In the genomic region with DNA sequence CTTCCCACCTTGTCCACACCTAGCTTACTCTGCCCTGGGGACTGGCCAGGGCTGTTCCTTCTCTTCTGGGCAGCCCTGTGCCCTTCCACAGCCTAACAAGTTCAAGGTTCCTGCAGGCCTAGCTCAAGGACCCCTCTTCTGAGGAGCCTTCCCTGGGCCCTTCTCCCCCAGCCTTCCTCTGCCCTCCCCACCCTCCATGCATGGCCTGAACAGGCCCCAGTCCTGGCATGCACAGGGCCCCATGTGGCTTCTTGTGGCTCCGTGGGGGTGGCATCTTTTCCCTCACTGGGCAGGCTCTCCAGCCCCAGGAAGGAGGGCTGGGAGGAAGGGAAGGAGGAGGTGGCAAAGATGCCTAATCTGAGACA, we compare ENCODE assay signal across 22 cellular contexts.
DNase-seq lines count a peak whose midpoint lies in the region; ATAC-seq and TF ChIP-seq lines count a peak whose summit lies in the region.
"Had no signal": no experiment of that assay in that cellular context is flagged by ENCODE, and none has a peak within 500 bp of the region (broad histone marks: within the 10 kb centered on the region; RNA-seq: fewer than 3 reads in every experiment).

No MANE protein-coding gene starts in this region.

- H3K9ac ChIP-seq in BLaER1 (no peak overlapping the region), MM.1S (ENCODE audit: low read length) (no peak overlapping the region)

- H3K4me3 ChIP-seq in BLaER1 (no peak overlapping the region), MM.1S (ENCODE audit: low read length) (no peak overlapping the region), psoas muscle (no peak overlapping the region), tibial artery (no peak overlapping the region)
- H3K4me3 ChIP-seq: body of pancreas, colonic mucosa, left lung, MG63 had no signal

- no peaks in the 10 kb centered on the region for H3F3A ChIP-seq in MM.1S (ENCODE audit: insufficient read depth, low read length)

- intact Hi-C loops in psoas muscle (cut with DNase I) (no loop called here), tibial artery (cut with DNase I; ENCODE audit: low total_unique reads) (no loop called here)

- H4K20me1 ChIP-seq in BLaER1 (no peaks in the 10 kb centered on the region), MM.1S (ENCODE audit: insufficient read depth, low read length) (no peaks in the 10 kb centered on the region)

- peaks cover 26% of the 10 kb centered on the region for H3K4me1 ChIP-seq in BLaER1
- peaks cover 23% of the 10 kb centered on the region for H3K4me1 ChIP-seq in MM.1S (ENCODE audit: low read length)
- peaks cover 6% of the 10 kb centered on the region for H3K4me1 ChIP-seq in psoas muscle
- H3K4me1 ChIP-seq in tibial artery, result no peaks in the 10 kb centered on the region
- H3K4me1 ChIP-seq: body of pancreas, colonic mucosa, left lung had no signal

- H3K9me2 ChIP-seq in MM.1S (replicated peaks; ENCODE audit: insufficient read depth, low read length), result no peaks in the 10 kb centered on the region

- TF ChIP-seq CTCF in MM.1S (IDR thresholded peaks at IDR 0.05; ENCODE audit: low read length), result no peak
- TF ChIP-seq CTCF in glutamatergic neuron (IDR thresholded peaks at IDR 0.05; ENCODE audit: partially characterized antibody, unreplicated experiment), result no peak
- no peak for TF ChIP-seq CTCF in psoas muscle (IDR thresholded peaks at IDR 0.05)
- no peak for TF ChIP-seq CTCF in tibial artery (IDR thresholded peaks at IDR 0.05)

- H3K9me3 ChIP-seq in BLaER1 (no peaks in the 10 kb centered on the region), MM.1S (replicated peaks; ENCODE audit: insufficient read depth, low read length) (no peaks in the 10 kb centered on the region), psoas muscle (no peaks in the 10 kb centered on the region), tibial artery (no peaks in the 10 kb centered on the region)
- H3K9me3 ChIP-seq: body of pancreas, colonic mucosa, left lung, MG63, neutrophil had no signal

- H3K27ac ChIP-seq in BLaER1, result peak overlapping the region; percentile 56
- H3K27ac ChIP-seq in MM.1S (ENCODE audit: low read length), result peak overlapping the region; percentile 34; the same call in 1 of the 2 replicates
- peak overlapping the region; percentile 16 for H3K27ac ChIP-seq in psoas muscle
- no peak overlapping the region for H3K27ac ChIP-seq in tibial artery
- H3K27ac ChIP-seq: colonic mucosa, left lung, neutrophil had no signal

- H3K36me3 ChIP-seq in BLaER1, result no peaks in the 10 kb centered on the region
- H3K36me3 ChIP-seq in MM.1S (replicated peaks; ENCODE audit: insufficient read depth, low read length), result no peaks in the 10 kb centered on the region
- no peaks in the 10 kb centered on the region for H3K36me3 ChIP-seq in psoas muscle (ENCODE audit: insufficient read depth in 1 of 2, low read depth in 1 of 2)
- H3K36me3 ChIP-seq in tibial artery, result no peaks in the 10 kb centered on the region
- H3K36me3 ChIP-seq: colonic mucosa, left lung, MG63, neutrophil, WERI-Rb-1 had no signal

- H3K79me2 ChIP-seq in MM.1S (ENCODE audit: low read length), result no peaks in the 10 kb centered on the region

- no peak for DNase-seq in MM.1S
- DNase-seq in glutamatergic neuron, result no peak
- no peak for DNase-seq in psoas muscle
- DNase-seq in tibial artery, result no peak
- DNase-seq in NOMO-1 treated with DMSO at 0.1 percent for 48 hours (lab: John Stamatoyannopoulos, UW; ENCODE audit: unreplicated experiment), result no peak
- DNase-seq in middle frontal gyrus (ENCODE audit: extremely low spot score, low spot score), result no peak
- DNase-seq: activated CD4-positive, alpha-beta T cell treated with anti-CD3 and anti-CD28 coated beads, Interleukin-2, amount 50 U/mL, for 1 hour; activated CD8-positive, alpha-beta memory T cell treated with anti-CD3 and anti-CD28 coated beads, Interleukin-2, amount 50 U/mL, for 4 hours; activated naive CD8-positive, alpha-beta T cell treated with anti-CD3 and anti-CD28 coated beads for 36 hours; CD4-positive, CD25-positive, alpha-beta regulatory T cell; NCI-H1436 treated with DMSO at 0.1 percent for 48 hours; WERI-Rb-1 had no signal

- no peaks in the 10 kb centered on the region; the same call in 1 of the 2 replicates for H3K27me3 ChIP-seq in BLaER1
- H3K27me3 ChIP-seq in MM.1S (replicated peaks; ENCODE audit: insufficient read depth, low read length), result no peaks in the 10 kb centered on the region
- no peaks in the 10 kb centered on the region for H3K27me3 ChIP-seq in psoas muscle (ENCODE audit: insufficient read depth in 3 of 3, low read length in 2 of 3)
- H3K27me3 ChIP-seq in tibial artery, result peaks cover 0 to 8% of the 10 kb centered on the region in 2 donors
- H3K27me3 ChIP-seq: body of pancreas, colonic mucosa, left lung, MG63, neutrophil had no signal

- H3K9me3 Mint-ChIP-seq in glutamatergic neuron (ENCODE audit: unreplicated experiment), result peaks cover 11% of the 10 kb centered on the region
- H3K9me3 Mint-ChIP-seq: activated naive CD8-positive, alpha-beta T cell treated with anti-CD3 and anti-CD28 coated beads for 36 hours; activated T-helper 17 cell treated with anti-CD3 and anti-CD28 coated beads, Interleukin-2, amount 50 U/mL, for 72 hours; CD4-positive, CD25-positive, alpha-beta regulatory T cell; IgD-negative memory B cell; T-helper 2 cell treated with Interferon-gamma antibody and Interleukin-4, amounts not matched to agents 5 μg/mL and 100 μg/mL, for 36 hours had no signal

- peak overlapping the region; percentile 65 for H3K4me2 ChIP-seq in BLaER1
- no peak overlapping the region for H3K4me2 ChIP-seq in MM.1S (ENCODE audit: low read depth, low read length)

- peak overlapping the region; percentile 74; the same call in 1 of the 2 replicates for H2AFZ ChIP-seq in MM.1S (ENCODE audit: low read length)

- peak in 2 of 4 donors; percentile 2 to 21 for ATAC-seq in psoas muscle
- ATAC-seq in HG02798 (IDR thresholded peaks at IDR 0.05; ENCODE audit: poor library complexity, unreplicated experiment), result no peak

- WGBS in psoas muscle, 3 donors, result 0 to 9% (median 8%) methylated on average over 1 of the region's 1 CpG

- H3K27me3 Mint-ChIP-seq in glutamatergic neuron (ENCODE audit: unreplicated experiment), result peaks cover 4% of the 10 kb centered on the region
- H3K27me3 Mint-ChIP-seq: activated naive CD8-positive, alpha-beta T cell treated with anti-CD3 and anti-CD28 coated beads for 36 hours; activated T-helper 17 cell treated with anti-CD3 and anti-CD28 coated beads, Interleukin-2, amount 50 U/mL, for 72 hours; IgD-negative memory B cell had no signal

- H3K27ac Mint-ChIP-seq in glutamatergic neuron (ENCODE audit: unreplicated experiment), result no peak overlapping the region
- H3K27ac Mint-ChIP-seq: activated naive CD8-positive, alpha-beta T cell treated with anti-CD3 and anti-CD28 coated beads for 36 hours; activated T-helper 17 cell treated with anti-CD3 and anti-CD28 coated beads, Interleukin-2, amount 50 U/mL, for 72 hours; CD4-positive, CD25-positive, alpha-beta regulatory T cell; T-helper 2 cell treated with Interferon-gamma antibody and Interleukin-4, amounts not matched to agents 5 μg/mL and 100 μg/mL, for 36 hours had no signal

- peak overlapping the region; percentile 30 for H3K4me3 Mint-ChIP-seq in glutamatergic neuron (ENCODE audit: unreplicated experiment)
- H3K4me3 Mint-ChIP-seq: activated naive CD8-positive, alpha-beta T cell treated with anti-CD3 and anti-CD28 coated beads for 36 hours; activated T-helper 17 cell treated with anti-CD3 and anti-CD28 coated beads, Interleukin-2, amount 50 U/mL, for 72 hours; CD4-positive, CD25-positive, alpha-beta regulatory T cell; IgD-negative memory B cell; T-helper 2 cell treated with Interferon-gamma antibody and Interleukin-4, amounts not matched to agents 5 μg/mL and 100 μg/mL, for 36 hours had no signal

- H3K36me3 Mint-ChIP-seq in glutamatergic neuron (ENCODE audit: unreplicated experiment), result no peaks in the 10 kb centered on the region
- H3K36me3 Mint-ChIP-seq: activated naive CD8-positive, alpha-beta T cell treated with anti-CD3 and anti-CD28 coated beads for 36 hours; CD4-positive, CD25-positive, alpha-beta regulatory T cell; IgD-negative memory B cell had no signal

- peaks cover 44% of the 10 kb centered on the region for H3K4me1 Mint-ChIP-seq in glutamatergic neuron (ENCODE audit: low read depth, unreplicated experiment)
- H3K4me1 Mint-ChIP-seq: activated T-helper 17 cell treated with anti-CD3 and anti-CD28 coated beads, Interleukin-2, amount 50 U/mL, for 72 hours; IgD-negative memory B cell had no signal

Comparison
In these comparisons a context has a peak if more than half of its experiments do, and no peak if none do; other contexts are left out.
1. H3K27ac ChIP-seq: peak in BLaER1 (single experiment), MM.1S (single experiment) and psoas muscle (single experiment); none in tibial artery (0 of 2).